In genomic region chr14:95877633-95878032, GRCh38 we compare ENCODE assay signal across 1 cellular context.
TF ChIP-seq lines count a peak whose summit lies in the region.

No MANE protein-coding gene starts in this region.

TF ChIP-seq in H1, 55 proteins besides CTCF, POLR2A, EP300 and RAD21:
- TF ChIP-seq POU5F1 (IDR thresholded peaks at IDR 0.05; ENCODE audit: low read depth, low read length): no peak
- no peak for TF ChIP-seq BRCA1 (IDR thresholded peaks at IDR 0.05; ENCODE audit: low read depth, low read length)
- TF ChIP-seq SRF (IDR thresholded peaks at IDR 0.05; ENCODE audit: low read depth, low read length): no peak
- no peak for TF ChIP-seq SP4 (IDR thresholded peaks at IDR 0.05; ENCODE audit: low read length)
- TF ChIP-seq TEAD4 (IDR thresholded peaks at IDR 0.05; ENCODE audit: low read depth, low read length): no peak
- no peak for TF ChIP-seq KDM4A (IDR thresholded peaks at IDR 0.05; ENCODE audit: low read depth, low read length, severe bottlenecking)
- no peak for TF ChIP-seq CHD2 (IDR thresholded peaks at IDR 0.05; ENCODE audit: low read length)
- no peak for TF ChIP-seq CEBPB (IDR thresholded peaks at IDR 0.05; ENCODE audit: low read depth, low read length)
- TF ChIP-seq SP2 (IDR thresholded peaks at IDR 0.05; ENCODE audit: low read length): no peak
- no peak for TF ChIP-seq KDM5A (IDR thresholded peaks at IDR 0.05; ENCODE audit: low read length)
- TF ChIP-seq CHD1 (IDR thresholded peaks at IDR 0.05; ENCODE audit: low read depth, low read length): no peak
- TF ChIP-seq HDAC6 (IDR thresholded peaks at IDR 0.05; ENCODE audit: low read depth, low read length): no peak
